ENCODE assay signal across 16 cellular contexts in genomic region chr13:113920173-113920572, GRCh38. TPM values are rescaled to one million over a fixed set of nuclear protein-coding genes. Genes with fewer than 3 reads are reported as not detected.
"Had no signal": no experiment of that assay in that cellular context is flagged by ENCODE, and none has a peak within 500 bp of the region (broad histone marks: within the 10 kb centered on the region; RNA-seq: fewer than 3 reads in every experiment).

No MANE protein-coding gene starts in this region.

- H3K27ac ChIP-seq: body of pancreas, lower lobe of right lung, SK-N-MC, transverse colon had no signal

- H3K4me2 ChIP-seq: smooth muscle cell had no signal

- H3K4me1 Mint-ChIP-seq: activated T-helper 17 cell treated with anti-CD3 and anti-CD28 coated beads, Interleukin-2, amount 50 U/mL, for 72 hours; stimulated activated memory B cell treated with anti-CD40 and anti-IgM and Interleukin-4, amounts not matched to agents 10 μg/mL and 1 μg/mL and 100 μg/mL, for 72 hours had no signal

- H3K4me3 Mint-ChIP-seq: activated T-helper 17 cell treated with anti-CD3 and anti-CD28 coated beads, Interleukin-2, amount 50 U/mL, for 72 hours; stimulated activated memory B cell treated with anti-CD40 and anti-IgM and Interleukin-4, amounts not matched to agents 10 μg/mL and 1 μg/mL and 100 μg/mL, for 72 hours; T-helper 17 cell had no signal

- ATAC-seq: activated T-helper 17 cell treated with anti-CD3 and anti-CD28 coated beads, Interleukin-2, amount 50 U/mL, for 72 hours; body of pancreas; lower lobe of right lung; right cardiac atrium; stimulated activated memory B cell treated with anti-CD40 and anti-IgM and Interleukin-4, amounts not matched to agents 10 μg/mL and 1 μg/mL and 100 μg/mL, for 72 hours; T-helper 17 cell had no signal

- DNase-seq: activated CD4-positive, alpha-beta T cell treated with anti-CD3 and anti-CD28 coated beads, Interleukin-2, amount 50 U/mL, for 4 hours; activated naive CD4-positive, alpha-beta T cell treated with anti-CD3 and anti-CD28 coated beads, Interleukin-2, amount 50 U/mL, for 16 hours; amniotic stem cell; central memory CD4-positive, alpha-beta T cell; hippocampal formation; lower lobe of right lung; midbrain; right cardiac atrium; T-helper 17 cell; transverse colon had no signal

- H3K27me3 ChIP-seq: body of pancreas had no signal

- H3K27ac Mint-ChIP-seq: activated T-helper 17 cell treated with anti-CD3 and anti-CD28 coated beads, Interleukin-2, amount 50 U/mL, for 72 hours; stimulated activated memory B cell treated with anti-CD40 and anti-IgM and Interleukin-4, amounts not matched to agents 10 μg/mL and 1 μg/mL and 100 μg/mL, for 72 hours; T-helper 17 cell had no signal

- H3K4me1 ChIP-seq: body of pancreas, lower lobe of right lung, transverse colon had no signal

- H3K4me3 ChIP-seq: body of pancreas, lower lobe of right lung, SK-N-MC, smooth muscle cell, transverse colon had no signal

- H3K9me3 ChIP-seq: body of pancreas, transverse colon had no signal

- H3K36me3 ChIP-seq: lower lobe of right lung, transverse colon had no signal

RNA-seq across cellular contexts. Expression of gene C13orf46, which starts 53.7 kb away (rescaled TPM):
- total RNA-seq: epithelial cell of proximal tubule had no signal
